8 cellular contexts compared by ENCODE assay signal in genomic region chr12:66409195-66409871, GRCh38.
DNase-seq lines count a peak whose midpoint lies in the region; ATAC-seq and TF ChIP-seq lines count a peak whose summit lies in the region.

No MANE protein-coding gene starts in this region.

- DNase-seq in Ammon's horn (ENCODE audit: low spot score) (peak; percentile 49), NAMALWA (ENCODE audit: low spot score) (peak; percentile 66), esophagus squamous epithelium (lab: John Stamatoyannopoulos, UW) (no peak), NCI-H345 treated with DMSO at 0.1 percent for 48 hours (lab: John Stamatoyannopoulos, UW; ENCODE audit: unreplicated experiment) (no peak)
- peak; percentile 34 for DNase-seq in activated CD4-positive, alpha-beta T cell treated with anti-CD3 and anti-CD28 coated beads for 48 hours

- H2AFZ ChIP-seq in parathyroid adenoma = no peak overlapping the region

- ATAC-seq in GM18502 (IDR thresholded peaks at IDR 0.05; ENCODE audit: poor library complexity, unreplicated experiment) (peak; percentile 56), GM21390 (IDR thresholded peaks at IDR 0.05; ENCODE audit: unreplicated experiment) (no peak)

- H3K27ac ChIP-seq in esophagus squamous epithelium = no peak overlapping the region
- H3K27ac ChIP-seq in parathyroid adenoma = no peak overlapping the region

- H3K4me1 ChIP-seq in esophagus squamous epithelium = peaks cover 0 to 3% (median 0%) of the 10 kb centered on the region in 3 donors
- no peaks in the 10 kb centered on the region for H3K4me1 ChIP-seq in parathyroid adenoma

- TF ChIP-seq CTCF in esophagus squamous epithelium (IDR thresholded peaks at IDR 0.05) (peak in 5 of 6 experiments; percentile 44 to 66 (median 49)), parathyroid adenoma (IDR thresholded peaks at IDR 0.05) (peak; percentile 38)

- H3K4me3 ChIP-seq in esophagus squamous epithelium = no peak overlapping the region
- no peak overlapping the region for H3K4me3 ChIP-seq in parathyroid adenoma (ENCODE audit: low read depth, low read length)

- H3K36me3 ChIP-seq in esophagus squamous epithelium (no peaks in the 10 kb centered on the region), parathyroid adenoma (ENCODE audit: control insufficient read depth, insufficient read depth, low read length) (no peaks in the 10 kb centered on the region)

- intact Hi-C loops in esophagus squamous epithelium (cut with DNase I) = no loop called here

- H3K9me3 ChIP-seq in esophagus squamous epithelium (no peaks in the 10 kb centered on the region), parathyroid adenoma (ENCODE audit: control insufficient read depth, low read length) (no peaks in the 10 kb centered on the region)

- no peak for TF ChIP-seq POLR2A in esophagus squamous epithelium (IDR thresholded peaks at IDR 0.05)

- no peaks in the 10 kb centered on the region for H3K79me2 ChIP-seq in parathyroid adenoma

- no peak overlapping the region for H3K9ac ChIP-seq in parathyroid adenoma

- WGBS in esophagus squamous epithelium, 2 donors = 51 to 69% methylated on average over 3 of the region's 4 CpGs

- H3K27me3 ChIP-seq in esophagus squamous epithelium = no peaks in the 10 kb centered on the region
- H3K27me3 ChIP-seq in parathyroid adenoma (ENCODE audit: control insufficient read depth, insufficient read depth, low read length) = no peaks in the 10 kb centered on the region

- H3K4me2 ChIP-seq in parathyroid adenoma (ENCODE audit: low read length) = no peak overlapping the region

Comparison
In these comparisons a context has a peak if more than half of its experiments do, and no peak if none do; other contexts are left out.
1. DNase-seq: peak in Ammon's horn (single experiment), NAMALWA (single experiment) and activated CD4-positive, alpha-beta T cell treated with anti-CD3 and anti-CD28 coated beads for 48 hours (single experiment); none in esophagus squamous epithelium (single experiment) and NCI-H345 treated with DMSO at 0.1 percent for 48 hours (single experiment).